Comparison of ENCODE assay signal across 15 cellular contexts in the genomic region with DNA sequence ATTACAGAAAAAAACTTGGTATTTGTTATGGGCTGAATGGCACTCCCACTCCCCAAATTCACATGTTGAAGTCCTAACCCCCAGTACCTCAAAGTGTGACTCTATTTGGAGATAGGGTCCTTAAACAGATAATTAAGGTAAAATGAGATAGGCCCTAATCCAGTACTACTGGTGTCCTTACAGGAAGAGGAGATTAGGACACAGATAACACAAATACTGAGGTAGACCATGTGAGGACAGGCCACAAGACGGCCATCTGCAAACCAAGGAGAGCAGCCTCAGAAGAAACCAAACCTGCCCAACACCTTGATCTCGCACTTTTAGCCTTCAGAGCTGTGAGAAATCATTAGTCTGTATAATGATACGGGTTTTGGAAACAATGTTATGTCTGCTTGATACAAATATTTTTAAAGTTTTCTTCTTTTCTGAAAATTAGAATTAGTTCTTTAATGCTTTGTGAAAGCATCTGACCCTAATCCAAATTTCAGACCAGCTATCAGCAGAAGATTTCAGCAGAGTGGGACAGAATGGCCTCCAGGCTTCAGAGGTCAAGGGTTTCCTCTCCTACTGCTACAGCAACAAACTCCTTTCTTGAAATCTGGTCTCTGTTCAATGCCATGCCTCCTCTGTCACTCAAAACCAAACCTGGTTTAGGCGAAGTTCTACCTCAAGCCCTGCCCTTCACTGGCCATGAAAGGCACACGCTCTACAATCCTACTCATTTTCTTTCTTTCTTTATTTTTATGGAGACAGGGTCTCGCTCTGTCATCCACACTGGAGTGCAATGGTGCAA. TPM values are rescaled to one million over a fixed set of nuclear protein-coding genes. Genes with fewer than 3 reads are reported as not detected.
A peak's percentile ranks its signal among the peaks of the same experiment; 100 is the strongest.
DNase-seq lines count a peak whose midpoint lies in the region; ATAC-seq and TF ChIP-seq lines count a peak whose summit lies in the region.
"Had no signal": no experiment of that assay in that cellular context is flagged by ENCODE, and none has a peak within 500 bp of the region (broad histone marks: within the 10 kb centered on the region; RNA-seq: fewer than 3 reads in every experiment).

No MANE protein-coding gene starts in this region.

- H3K4me2 ChIP-seq in GM23338 = no peak overlapping the region

- H3K9me3 Mint-ChIP-seq in activated naive CD4-positive, alpha-beta T cell treated with anti-CD3 and anti-CD28 coated beads, Interleukin-2, amount 50 U/mL, for 24 hours = no peaks in the 10 kb centered on the region
- no peaks in the 10 kb centered on the region for H3K9me3 Mint-ChIP-seq in GM23338
- no peaks in the 10 kb centered on the region for H3K9me3 Mint-ChIP-seq in activated T-helper 2 cell treated with anti-CD3 and anti-CD28 coated beads, Interferon-gamma antibody, Interleukin-2, Interleukin-4, amounts not matched to agents 10 μg/mL and 5 μg/mL and 100 μg/mL, durations not matched to agents 14 hours and 24 hours and 36 hours
- H3K9me3 Mint-ChIP-seq in nephron progenitor cell = no peaks in the 10 kb centered on the region

- H3K4me3 Mint-ChIP-seq in activated naive CD4-positive, alpha-beta T cell treated with anti-CD3 and anti-CD28 coated beads, Interleukin-2, amount 50 U/mL, for 24 hours = no peak overlapping the region
- no peak overlapping the region for H3K4me3 Mint-ChIP-seq in GM23338
- no peak overlapping the region for H3K4me3 Mint-ChIP-seq in activated T-helper 2 cell treated with anti-CD3 and anti-CD28 coated beads, Interferon-gamma antibody, Interleukin-2, Interleukin-4, amounts not matched to agents 10 μg/mL and 5 μg/mL and 100 μg/mL, durations not matched to agents 14 hours and 24 hours and 36 hours (ENCODE audit: low read depth)
- no peak overlapping the region for H3K4me3 Mint-ChIP-seq in nephron progenitor cell

- ATAC-seq in GM23338 = no peak
- no peak for ATAC-seq in GM19455 (IDR thresholded peaks at IDR 0.05; ENCODE audit: unreplicated experiment)
- ATAC-seq: HepG2 had no signal

- no peaks in the 10 kb centered on the region for H3K9me2 ChIP-seq in GM23338 (ENCODE audit: insufficient read depth)

- TF ChIP-seq CTCF in GM23338 (conservative IDR thresholded peaks at IDR 0.05; ENCODE audit: low read depth in 2 of 2) = no peak
- TF ChIP-seq CTCF in nephron progenitor cell (IDR thresholded peaks at IDR 0.05) = no peak

- H3K36me3 ChIP-seq in GM23338 (ENCODE audit: insufficient read depth) = 0 out of 2 replicates have a peak, but pooled peaks cover 13% of the 10 kb centered on the region

- H3K4me1 Mint-ChIP-seq in activated naive CD4-positive, alpha-beta T cell treated with anti-CD3 and anti-CD28 coated beads, Interleukin-2, amount 50 U/mL, for 24 hours = no peaks in the 10 kb centered on the region
- H3K4me1 Mint-ChIP-seq in GM23338 (no peaks in the 10 kb centered on the region), nephron progenitor cell (no peaks in the 10 kb centered on the region)
- H3K4me1 Mint-ChIP-seq in activated T-helper 2 cell treated with anti-CD3 and anti-CD28 coated beads, Interferon-gamma antibody, Interleukin-2, Interleukin-4, amounts not matched to agents 10 μg/mL and 5 μg/mL and 100 μg/mL, durations not matched to agents 14 hours and 24 hours and 36 hours (ENCODE audit: low read depth) = peaks cover 1% of the 10 kb centered on the region

- H4K20me1 ChIP-seq in GM23338 (replicated peaks; ENCODE audit: insufficient read depth) = no peaks in the 10 kb centered on the region

- no peaks in the 10 kb centered on the region for H3K27me3 ChIP-seq in GM23338 (ENCODE audit: insufficient read depth)

- H3K27ac ChIP-seq in GM23338 (ENCODE audit: low read depth) = no peak overlapping the region
- H3K27ac ChIP-seq: GM23248 had no signal

- H3K4me3 ChIP-seq in GM23338 = no peak overlapping the region
- H3K4me3 ChIP-seq: GM23248 had no signal

- peak overlapping the region; percentile 3 for H3K27ac Mint-ChIP-seq in activated naive CD4-positive, alpha-beta T cell treated with anti-CD3 and anti-CD28 coated beads, Interleukin-2, amount 50 U/mL, for 24 hours
- H3K27ac Mint-ChIP-seq in GM23338 = peak overlapping the region; percentile 72; the same call in 1 of the 2 replicates
- H3K27ac Mint-ChIP-seq in activated T-helper 2 cell treated with anti-CD3 and anti-CD28 coated beads, Interferon-gamma antibody, Interleukin-2, Interleukin-4, amounts not matched to agents 10 μg/mL and 5 μg/mL and 100 μg/mL, durations not matched to agents 14 hours and 24 hours and 36 hours = peak overlapping the region; percentile 13
- peak overlapping the region; percentile 58 for H3K27ac Mint-ChIP-seq in nephron progenitor cell

- no peak overlapping the region for H2AFZ ChIP-seq in GM23338
- H2AFZ ChIP-seq: GM23248 had no signal

- intact Hi-C loops in activated T-helper 2 cell treated with anti-CD3 and anti-CD28 coated beads, Interferon-gamma antibody, Interleukin-2, Interleukin-4, amounts not matched to agents 10 μg/mL and 5 μg/mL and 100 μg/mL, durations not matched to agents 14 hours and 24 hours and 36 hours (cut with micrococcal nuclease) = no loop called here

- no peak for DNase-seq in activated naive CD4-positive, alpha-beta T cell (lab: John Stamatoyannopoulos, UW)
- DNase-seq in GM23338 (ENCODE audit: low spot score) (no peak), nephron progenitor cell (no peak), T1000 (lab: John Stamatoyannopoulos, UW) (no peak)
- no peak for DNase-seq in activated T-helper 2 cell treated with anti-CD3 and anti-CD28 coated beads, Interferon-gamma antibody, Interleukin-2, Interleukin-4, amounts not matched to agents 10 μg/mL and 5 μg/mL and 100 μg/mL, durations not matched to agents 14 hours and 24 hours and 36 hours (ENCODE audit: low spot score)
- no peak for DNase-seq in activated CD4-positive, alpha-beta T cell treated with anti-CD3 and anti-CD28 coated beads, Interleukin-2, amount 50 U/mL, for 4 hours
- DNase-seq: DMS53, GF-D8, GM23248, H7 had no signal

- no peaks in the 10 kb centered on the region for H3K79me2 ChIP-seq in GM23338 (replicated peaks; ENCODE audit: insufficient read depth)

- no peaks in the 10 kb centered on the region for H3F3A ChIP-seq in GM23338 (replicated peaks; ENCODE audit: low read depth)

- no peaks in the 10 kb centered on the region for H3K4me1 ChIP-seq in GM23338 (ENCODE audit: insufficient read depth)

- H3K27me3 Mint-ChIP-seq in activated naive CD4-positive, alpha-beta T cell treated with anti-CD3 and anti-CD28 coated beads, Interleukin-2, amount 50 U/mL, for 24 hours = no peaks in the 10 kb centered on the region
- no peaks in the 10 kb centered on the region for H3K27me3 Mint-ChIP-seq in GM23338 (ENCODE audit: insufficient read depth, low read depth, poor library complexity)
- no peaks in the 10 kb centered on the region for H3K27me3 Mint-ChIP-seq in activated T-helper 2 cell treated with anti-CD3 and anti-CD28 coated beads, Interferon-gamma antibody, Interleukin-2, Interleukin-4, amounts not matched to agents 10 μg/mL and 5 μg/mL and 100 μg/mL, durations not matched to agents 14 hours and 24 hours and 36 hours (ENCODE audit: low read depth)
- no peaks in the 10 kb centered on the region for H3K27me3 Mint-ChIP-seq in nephron progenitor cell (ENCODE audit: low read depth, poor library complexity)

- peaks cover 20% of the 10 kb centered on the region for H3K36me3 Mint-ChIP-seq in activated naive CD4-positive, alpha-beta T cell treated with anti-CD3 and anti-CD28 coated beads, Interleukin-2, amount 50 U/mL, for 24 hours
- H3K36me3 Mint-ChIP-seq in GM23338 (ENCODE audit: low read depth) (peaks cover 22% of the 10 kb centered on the region; the same call in 2 of the 3 replicates), nephron progenitor cell (ENCODE audit: low read depth) (peaks cover 41% of the 10 kb centered on the region)
- H3K36me3 Mint-ChIP-seq in activated T-helper 2 cell treated with anti-CD3 and anti-CD28 coated beads, Interferon-gamma antibody, Interleukin-2, Interleukin-4, amounts not matched to agents 10 μg/mL and 5 μg/mL and 100 μg/mL, durations not matched to agents 14 hours and 24 hours and 36 hours (ENCODE audit: low read depth) = peaks cover 61% of the 10 kb centered on the region

TF ChIP-seq in GM23338, 12 proteins besides CTCF, POLR2A, EP300 and RAD21 (continues in another document):
- TF ChIP-seq EZH2 (IDR thresholded peaks at IDR 0.05; ENCODE audit: low read depth, unreplicated experiment) (no peak), EZH2phosphoT487 (IDR thresholded peaks at IDR 0.05; ENCODE audit: unreplicated experiment) (no peak), ZNF331 (CRISPR knock-in tag; IDR thresholded peaks at IDR 0.05; ENCODE audit: low read depth) (no peak), CREB1 (CRISPR knock-in tag; IDR thresholded peaks at IDR 0.05; ENCODE audit: low read depth) (no peak), ZNF114 (CRISPR knock-in tag; IDR thresholded peaks at IDR 0.05) (no peak)
- TF ChIP-seq, protein P1, sequence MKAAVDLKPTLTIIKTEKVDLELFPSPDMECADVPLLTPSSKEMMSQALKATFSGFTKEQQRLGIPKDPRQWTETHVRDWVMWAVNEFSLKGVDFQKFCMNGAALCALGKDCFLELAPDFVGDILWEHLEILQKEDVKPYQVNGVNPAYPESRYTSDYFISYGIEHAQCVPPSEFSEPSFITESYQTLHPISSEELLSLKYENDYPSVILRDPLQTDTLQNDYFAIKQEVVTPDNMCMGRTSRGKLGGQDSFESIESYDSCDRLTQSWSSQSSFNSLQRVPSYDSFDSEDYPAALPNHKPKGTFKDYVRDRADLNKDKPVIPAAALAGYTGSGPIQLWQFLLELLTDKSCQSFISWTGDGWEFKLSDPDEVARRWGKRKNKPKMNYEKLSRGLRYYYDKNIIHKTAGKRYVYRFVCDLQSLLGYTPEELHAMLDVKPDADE (IDR thresholded peaks at IDR 0.05) = no peak

RNA-seq across cellular contexts. Expression of a gene that starts 22.0 kb away (rescaled TPM):
- not detected in 2 replicates for total RNA-seq in GM23338 (2014; rRNA removed; shearing (Covaris generic))
- not detected in 2 replicates for polyA plus RNA-seq in GM23338 (2016; fragmentation: Nextera tagmentation; extraction: Ambion mirVana)
- 8.7 and 9.3 TPM in 2 replicates for total RNA-seq in activated T-helper 2 cell treated with anti-CD3 and anti-CD28 coated beads, Interferon-gamma antibody, Interleukin-2, Interleukin-4, amounts not matched to agents 10 μg/mL and 5 μg/mL and 100 μg/mL, durations not matched to agents 14 hours and 24 hours and 36 hours
- total RNA-seq: A673, GM23248, H7, HepG2 had no signal
- polyA plus RNA-seq: BJ, GM23248, HepG2 had no signal

Comparison
In these comparisons a context has a peak if more than half of its experiments do, and no peak if none do; other contexts are left out.
1. H3K27ac Mint-ChIP-seq: peak in every context shown above with its lines; median percentile 72 in GM23338; 58 in nephron progenitor cell; 13 in activated T-helper 2 cell treated with anti-CD3 and anti-CD28 coated beads, Interferon-gamma antibody, Interleukin-2, Interleukin-4, amounts not matched to agents 10 μg/mL and 5 μg/mL and 100 μg/mL, durations not matched to agents 14 hours and 24 hours and 36 hours; 3 in activated naive CD4-positive, alpha-beta T cell treated with anti-CD3 and anti-CD28 coated beads, Interleukin-2, amount 50 U/mL, for 24 hours.